ENCODE assay signal across 8 cellular contexts in the genomic region with DNA sequence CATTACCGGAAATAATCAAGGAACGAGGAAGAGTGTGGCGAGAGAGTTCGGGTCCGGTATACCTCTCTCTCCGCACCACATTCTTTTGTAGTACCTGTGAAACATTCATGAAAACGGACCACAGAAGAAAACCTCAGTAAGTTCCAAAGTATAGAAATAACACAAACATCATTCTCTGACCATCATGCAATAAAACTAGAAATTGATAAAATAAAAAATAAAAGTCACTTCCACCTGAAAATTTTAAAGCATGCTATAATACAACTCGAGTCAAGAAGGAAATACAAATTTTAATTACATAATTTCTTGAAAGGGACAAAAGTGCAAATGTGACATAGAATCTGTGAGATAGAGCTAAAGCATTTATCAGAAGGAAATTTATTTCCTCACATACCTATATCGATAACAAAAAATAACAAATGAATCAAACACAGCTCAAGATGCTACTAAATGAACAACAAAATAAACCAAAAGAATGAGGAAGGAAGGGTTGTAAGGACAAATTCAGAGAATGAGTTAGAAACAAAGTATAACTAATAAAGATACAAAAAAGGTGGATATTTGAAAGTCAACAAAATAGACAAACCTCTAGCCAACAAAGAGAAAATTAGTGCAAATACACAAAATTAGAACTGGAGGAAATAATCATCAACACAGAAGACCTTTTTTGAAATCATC.
DNase-seq lines count a peak whose midpoint lies in the region; ATAC-seq and TF ChIP-seq lines count a peak whose summit lies in the region.

No MANE protein-coding gene starts in this region.

- TF ChIP-seq CTCF in DOHH2 (IDR thresholded peaks at IDR 0.05; ENCODE audit: low read depth, low read length, poor library complexity, severe bottlenecking) (no peak), PC-9 (conservative IDR thresholded peaks at IDR 0.05) (no peak), epithelial cell of proximal tubule (conservative IDR thresholded peaks at IDR 0.05; ENCODE audit: low read depth, low read length) (no peak), parathyroid adenoma (IDR thresholded peaks at IDR 0.05) (no peak)

- no peaks in the 10 kb centered on the region for H4K20me1 ChIP-seq in DOHH2 (ENCODE audit: control insufficient read depth, insufficient read depth, low read depth, low read length)
- H4K20me1 ChIP-seq in PC-9 (ENCODE audit: insufficient read depth), result no peaks in the 10 kb centered on the region

- H3K4me2 ChIP-seq in DOHH2 (ENCODE audit: low read length) (peak overlapping the region; percentile 68), PC-9 (peak overlapping the region; percentile 79), parathyroid adenoma (ENCODE audit: low read length) (peak overlapping the region; percentile 92)

- BruUV-seq in PC-9 (replicated peaks; lab: Mats Ljungman, UMichigan), result no TSS peak

- H3K9me3 ChIP-seq in DOHH2 (ENCODE audit: control insufficient read depth, insufficient read depth, low read length) (no peaks in the 10 kb centered on the region), PC-9 (ENCODE audit: insufficient read depth, low read depth) (no peaks in the 10 kb centered on the region), parathyroid adenoma (ENCODE audit: control insufficient read depth, low read length) (no peaks in the 10 kb centered on the region)

- H2AFZ ChIP-seq in PC-9 (peak overlapping the region; percentile 96), parathyroid adenoma (peak overlapping the region; percentile 88)

- H3K4me3 ChIP-seq in DOHH2 (ENCODE audit: low read length) (peak overlapping the region; percentile 93), PC-9 (peak overlapping the region; percentile 95), epithelial cell of proximal tubule (ENCODE audit: low read depth, low read length) (peak overlapping the region; percentile 78), parathyroid adenoma (ENCODE audit: low read depth, low read length) (peak overlapping the region; percentile 81)

- CTCF ChIA-PET in PC-9 (lab: Charles Lee), result interaction anchor here (0.7 to 1.4 kb wide), 3 partner anchors 57 to 572 kb away, joined by 3 to 5 read pairs (median 3); no protein-coding TSS in a partner anchor

- POLR2A ChIA-PET in PC-9 (lab: Charles Lee; ENCODE audit: unreplicated experiment), result interaction anchor here (0.7 kb wide), 1 partner anchor 56 kb away, joined by 4 read pairs; no protein-coding TSS in a partner anchor

- peaks cover 11% of the 10 kb centered on the region for H3K4me1 ChIP-seq in DOHH2 (ENCODE audit: control insufficient read depth, low read length)
- H3K4me1 ChIP-seq in PC-9 (replicated peaks; ENCODE audit: insufficient read depth), result peaks cover 13% of the 10 kb centered on the region
- H3K4me1 ChIP-seq in parathyroid adenoma, result no peaks in the 10 kb centered on the region

- H3K9ac ChIP-seq in parathyroid adenoma, result no peak overlapping the region

- H3K27me3 ChIP-seq in DOHH2 (ENCODE audit: control insufficient read depth, low read length) (no peaks in the 10 kb centered on the region), PC-9 (ENCODE audit: insufficient read depth, low read depth) (no peaks in the 10 kb centered on the region), parathyroid adenoma (ENCODE audit: control insufficient read depth, insufficient read depth, low read length) (no peaks in the 10 kb centered on the region)

- no peaks in the 10 kb centered on the region for H3K9me2 ChIP-seq in DOHH2 (replicated peaks; ENCODE audit: control insufficient read depth, low read length)
- no peaks in the 10 kb centered on the region for H3K9me2 ChIP-seq in PC-9 (ENCODE audit: insufficient read depth)

- H3F3A ChIP-seq in DOHH2 (ENCODE audit: control insufficient read depth, insufficient read depth), result peaks cover 9% of the 10 kb centered on the region
- H3F3A ChIP-seq in PC-9 (ENCODE audit: insufficient read depth, low read depth), result peaks cover 27% of the 10 kb centered on the region; the same call in 1 of the 2 replicates

- H3K79me2 ChIP-seq in DOHH2 (ENCODE audit: control insufficient read depth, low read length), result no peaks in the 10 kb centered on the region
- H3K79me2 ChIP-seq in PC-9 (ENCODE audit: low read depth), result no peaks in the 10 kb centered on the region
- H3K79me2 ChIP-seq in parathyroid adenoma, result no peaks in the 10 kb centered on the region

- intact Hi-C loops in PC-9 (cut with micrococcal nuclease; ENCODE audit: unreplicated experiment), result loop anchor here (1.0 kb wide), 1 partner anchor 57 kb away; no protein-coding TSS in a partner anchor

- 0 out of 2 replicates have a peak overlapping the region, but pooled peaks have one; percentile 65 for H3K27ac ChIP-seq in DOHH2 (ENCODE audit: low read depth, low read length)
- peak overlapping the region; percentile 44; the same call in 1 of the 2 replicates for H3K27ac ChIP-seq in PC-9
- peak overlapping the region; percentile 76 for H3K27ac ChIP-seq in parathyroid adenoma

- DNase-seq in PC-9 (no peak), epithelial cell of proximal tubule (ENCODE audit: low read depth) (no peak), NCI-H2029 treated with DMSO at 0.1 percent for 48 hours (lab: John Stamatoyannopoulos, UW) (no peak), OCI-M2 (lab: John Stamatoyannopoulos, UW; ENCODE audit: unreplicated experiment) (no peak), NCI-H1436 (lab: John Stamatoyannopoulos, UW) (no peak)

- ATAC-seq in GM18907 (IDR thresholded peaks at IDR 0.05; ENCODE audit: unreplicated experiment), result no peak

- H3K36me3 ChIP-seq in DOHH2 (ENCODE audit: control insufficient read depth, low read length) (peaks cover 3% of the 10 kb centered on the region; the same call in 1 of the 2 replicates), PC-9 (ENCODE audit: low read depth) (no peaks in the 10 kb centered on the region), parathyroid adenoma (ENCODE audit: control insufficient read depth, insufficient read depth, low read length) (no peaks in the 10 kb centered on the region)
